34 cellular contexts compared by ENCODE assay signal in the genomic region with DNA sequence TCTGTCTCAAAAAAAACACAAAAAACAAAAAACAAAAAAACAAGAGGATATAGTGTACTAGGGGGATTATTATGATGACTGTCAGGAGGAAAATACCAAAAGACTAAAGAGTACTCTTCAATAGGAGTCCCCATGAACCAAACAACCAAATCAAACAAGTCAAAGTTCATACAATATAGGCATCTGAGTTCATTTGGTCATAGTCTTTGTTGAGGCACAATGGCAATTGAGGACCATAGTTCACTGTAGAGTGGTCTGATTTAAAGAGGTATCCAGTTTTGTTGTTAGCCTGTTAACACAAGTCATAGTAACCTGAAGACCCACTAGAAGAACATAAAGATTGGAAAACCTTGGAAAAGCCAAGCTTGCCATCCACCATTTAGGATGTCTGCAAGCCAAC.
"Had no signal": no experiment of that assay in that cellular context is flagged by ENCODE, and none has a peak within 500 bp of the region (broad histone marks: within the 10 kb centered on the region; RNA-seq: fewer than 3 reads in every experiment).

No MANE protein-coding gene starts in this region.

- H3K4me3 ChIP-seq: MG63 had no signal

- H3K9me3 ChIP-seq: MG63 had no signal

- DNase-seq: Karpas-422, Kasumi-1, MG63, MM.1S, MV-4-11, NCI-H1048, NCI-H1092, NCI-H1092 treated with DMSO at 0.1 percent for 48 hours, NCI-H1105, NCI-H1105 treated with DMSO at 0.1 percent for 48 hours, NCI-H1417, NCI-H1417 treated with DMSO at 0.1 percent for 48 hours, NCI-H1436, NCI-H1436 treated with DMSO at 0.1 percent for 48 hours, NCI-H146, NCI-H1694, NCI-H1694 treated with DMSO at 0.1 percent for 48 hours, NCI-H187, NCI-H187 treated with DMSO at 0.1 percent for 48 hours, NCI-H1930, NCI-H2029, NCI-H2029 treated with DMSO at 0.1 percent for 48 hours, NCI-H2081, NCI-H2081 treated with DMSO at 0.1 percent for 48 hours, NCI-H2107, NCI-H2171, NCI-H2171 treated with DMSO at 0.1 percent for 48 hours, NCI-H2227 treated with DMSO at 0.1 percent for 48 hours, NCI-H226, NCI-H345, NCI-H446, NCI-H446 treated with DMSO at 0.1 percent for 48 hours, NCI-H510A, NCI-H510A treated with DMSO at 0.1 percent for 48 hours had no signal

- H3K36me3 ChIP-seq: MG63 had no signal
